In genomic region chr11:47769556-47769955, GRCh38 we compare ENCODE assay signal across 8 cellular contexts. TPM values are rescaled to one million over a fixed set of nuclear protein-coding genes. Genes with fewer than 3 reads are reported as not detected.
DNase-seq lines count a peak whose midpoint lies in the region; ATAC-seq and TF ChIP-seq lines count a peak whose summit lies in the region.
"Not testable (repeated sequence)": the region's sequence is repeated elsewhere in the genome, so short reads cannot be mapped to it uniquely, and the experiment has no call there.

No MANE protein-coding gene starts in this region.

- not testable (repeated sequence) for ATAC-seq in T-helper 17 cell; activated naive CD4-positive, alpha-beta T cell treated with anti-CD3 and anti-CD28 coated beads, Interleukin-2, amount 50 U/mL, for 72 hours; naive B cell (ENCODE audit: low read depth in 2 of 2)

- H3K4me3 Mint-ChIP-seq in CD8-positive, alpha-beta memory T cell, result peak overlapping the region in 2 of 7 donors; percentile 45 to 66
- H3K4me3 Mint-ChIP-seq in T-helper 17 cell (peak overlapping the region; percentile 68), naive B cell (peak overlapping the region in 6 of 8 donors; percentile 19 to 77 (median 60)), type B pancreatic cell (peak overlapping the region; percentile 65)
- not testable (repeated sequence) for H3K4me3 Mint-ChIP-seq in glutamatergic neuron (ENCODE audit: unreplicated experiment)

- peaks cover 25% of the 10 kb centered on the region for H3K4me1 ChIP-seq in CD8-positive, alpha-beta memory T cell (ENCODE audit: insufficient read depth, low read length)

- not testable (repeated sequence) for DNase-seq in CD8-positive, alpha-beta memory T cell; T-helper 17 cell; activated naive CD4-positive, alpha-beta T cell treated with anti-CD3 and anti-CD28 coated beads, Interleukin-2, amount 50 U/mL, for 72 hours (ENCODE audit: low spot score in 2 of 2); glutamatergic neuron; naive B cell; type B pancreatic cell (ENCODE audit: extremely low spot score, unreplicated experiment)
- peak; percentile 47 for DNase-seq in activated CD8-positive, alpha-beta memory T cell treated with anti-CD3 and anti-CD28 coated beads for 24 hours
- peak; percentile 33 for DNase-seq in retina

- TF ChIP-seq CTCF in glutamatergic neuron (IDR thresholded peaks at IDR 0.05; ENCODE audit: partially characterized antibody, unreplicated experiment); type B pancreatic cell (conservative IDR thresholded peaks at IDR 0.05): not testable (repeated sequence)

- H3K27me3 Mint-ChIP-seq in CD8-positive, alpha-beta memory T cell; T-helper 17 cell; naive B cell; type B pancreatic cell: not testable (repeated sequence)
- H3K27me3 Mint-ChIP-seq in glutamatergic neuron (ENCODE audit: unreplicated experiment), result peaks cover 13% of the 10 kb centered on the region

- H3K9me3 ChIP-seq in CD8-positive, alpha-beta memory T cell (ENCODE audit: low read length); T-helper 17 cell (ENCODE audit: control insufficient read depth, low read length, poor library complexity, severe bottlenecking): not testable (repeated sequence)

- not testable (repeated sequence) for H3K4me3 ChIP-seq in CD8-positive, alpha-beta memory T cell (ENCODE audit: low read length)

- H3K36me3 Mint-ChIP-seq in CD8-positive, alpha-beta memory T cell, result peaks cover 0 to 21% (median 0%) of the 10 kb centered on the region in 3 donors
- not testable (repeated sequence) for H3K36me3 Mint-ChIP-seq in T-helper 17 cell (ENCODE audit: low read depth); glutamatergic neuron (ENCODE audit: unreplicated experiment); naive B cell; type B pancreatic cell
- peaks cover 19 to 24% of the 10 kb centered on the region in 2 donors for H3K36me3 Mint-ChIP-seq in activated naive CD4-positive, alpha-beta T cell treated with anti-CD3 and anti-CD28 coated beads, Interleukin-2, amount 50 U/mL, for 72 hours

- H3K27me3 ChIP-seq in CD8-positive, alpha-beta memory T cell (ENCODE audit: insufficient read depth, low read length, poor library complexity, severe bottlenecking), result not testable (repeated sequence)

- H3K36me3 ChIP-seq in CD8-positive, alpha-beta memory T cell (ENCODE audit: insufficient read depth, low read length), result not testable (repeated sequence)

- CTCF ChIA-PET in CD8-positive, alpha-beta memory T cell (lab: Charles Lee), result not testable (repeated sequence)

- peaks cover 27 to 37% (median 27%) of the 10 kb centered on the region in 3 donors for H3K4me1 Mint-ChIP-seq in CD8-positive, alpha-beta memory T cell
- H3K4me1 Mint-ChIP-seq in T-helper 17 cell (peaks cover 16% of the 10 kb centered on the region), naive B cell (peaks cover 14 to 31% (median 24%) of the 10 kb centered on the region in 3 donors)
- H3K4me1 Mint-ChIP-seq in glutamatergic neuron (ENCODE audit: low read depth, unreplicated experiment); type B pancreatic cell (ENCODE audit: unreplicated experiment): not testable (repeated sequence)

- peak overlapping the region in 7 of 8 donors; percentile 63 to 81 (median 71) for H3K27ac Mint-ChIP-seq in CD8-positive, alpha-beta memory T cell
- H3K27ac Mint-ChIP-seq in T-helper 17 cell, result not testable (repeated sequence)
- peak overlapping the region; percentile 55 to 99 for H3K27ac Mint-ChIP-seq in activated naive CD4-positive, alpha-beta T cell treated with anti-CD3 and anti-CD28 coated beads, Interleukin-2, amount 50 U/mL, for 72 hours
- H3K27ac Mint-ChIP-seq in glutamatergic neuron (ENCODE audit: unreplicated experiment) (peak overlapping the region; percentile 26), naive B cell (peak overlapping the region in 4 of 6 donors; percentile 28 to 99 (median 82)), type B pancreatic cell (peak overlapping the region; percentile 84)

- not testable (repeated sequence) for H3K27ac ChIP-seq in CD8-positive, alpha-beta memory T cell (ENCODE audit: low read depth, low read length)

- POLR2A ChIA-PET in CD8-positive, alpha-beta memory T cell (lab: Charles Lee), result interaction anchor here (0.6 to 1.1 kb wide), 2 partner anchors 161 to 520 kb away, joined by 3 to 10 read pairs; no protein-coding TSS in a partner anchor

- not testable (repeated sequence) for H3K9me3 Mint-ChIP-seq in CD8-positive, alpha-beta memory T cell; activated naive CD4-positive, alpha-beta T cell treated with anti-CD3 and anti-CD28 coated beads, Interleukin-2, amount 50 U/mL, for 72 hours; glutamatergic neuron (ENCODE audit: unreplicated experiment); naive B cell; type B pancreatic cell

RNA-seq across cellular contexts. Expression of gene FNBP4, which starts 2.4 kb away (rescaled TPM):
- total RNA-seq in CD8-positive, alpha-beta memory T cell, result 100 to 1,000 TPM; 103 to 110 TPM
- 40.4 TPM for polyA plus RNA-seq in CD8-positive, alpha-beta memory T cell
- total RNA-seq in T-helper 17 cell, result 100 to 1,000 TPM; 252 to 261 TPM
- 100 to 1,000 TPM; 130 to 147 TPM for total RNA-seq in activated naive CD4-positive, alpha-beta T cell treated with anti-CD3 and anti-CD28 coated beads, Interleukin-2, amount 50 U/mL, for 72 hours
- 101 TPM for total RNA-seq in glutamatergic neuron (ENCODE audit: unreplicated experiment)
- 10 to 100 TPM; 30.9 to 88.8 (median 61.2) TPM for polyA plus RNA-seq in naive B cell (ENCODE audit: low read depth in 6 of 6)
- total RNA-seq in type B pancreatic cell (ENCODE audit: low replicate concordance), result 93.4 and 120 TPM in 2 replicates

RNA-seq across cellular contexts. Expression of gene AGBL2, which starts 54.4 kb away (rescaled TPM):
- 1 to 10 TPM; 2.6 to 2.9 TPM for total RNA-seq in CD8-positive, alpha-beta memory T cell
- polyA plus RNA-seq in CD8-positive, alpha-beta memory T cell, result 1.0 TPM
- total RNA-seq in T-helper 17 cell (1 to 10 TPM; 5.8 to 8.2 TPM), glutamatergic neuron (ENCODE audit: unreplicated experiment) (1.7 TPM), type B pancreatic cell (ENCODE audit: low replicate concordance) (5.8 and 5.9 TPM in 2 replicates)
- 1 to 10 TPM; 4.3 to 6.0 TPM for total RNA-seq in activated naive CD4-positive, alpha-beta T cell treated with anti-CD3 and anti-CD28 coated beads, Interleukin-2, amount 50 U/mL, for 72 hours
- 10 to 100 TPM in 1 of 6 donors, 1 to 10 TPM in 5; 3.1 to 14.6 (median 5.7) TPM for polyA plus RNA-seq in naive B cell (ENCODE audit: low read depth in 6 of 6)
